24 cellular contexts compared by ENCODE assay signal in the genomic region with DNA sequence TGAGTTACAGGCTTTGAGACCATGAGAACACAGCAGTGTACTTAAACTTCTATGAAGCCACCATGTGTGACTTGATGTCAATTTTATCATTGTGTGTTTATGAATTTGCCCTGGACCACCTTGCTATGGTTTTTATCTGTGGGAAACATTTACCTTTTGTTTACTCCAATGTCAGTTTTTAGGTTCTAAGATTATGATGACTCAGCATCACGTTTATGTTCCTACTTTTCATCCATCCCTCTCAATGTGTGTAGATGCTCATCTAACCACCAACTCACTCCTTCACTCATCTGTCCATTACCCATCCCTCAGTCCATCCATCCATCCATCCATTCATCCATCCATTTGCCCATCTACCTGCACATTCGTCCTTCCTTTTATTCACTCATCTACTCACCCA.
DNase-seq lines count a peak whose midpoint lies in the region; ATAC-seq, FAIRE-seq and TF ChIP-seq lines count a peak whose summit lies in the region.
"Had no signal": no experiment of that assay in that cellular context is flagged by ENCODE, and none has a peak within 500 bp of the region (broad histone marks: within the 10 kb centered on the region; RNA-seq: fewer than 3 reads in every experiment).

No MANE protein-coding gene starts in this region.

- no peak overlapping the region for H3K4me3 Mint-ChIP-seq in activated CD4-positive, alpha-beta T cell treated with anti-CD3 and anti-CD28 coated beads, Interleukin-2, amount 10 ng/mL, durations not matched to agents 7 days and 5 days
- H3K4me3 Mint-ChIP-seq: B cell; CD4-positive, alpha-beta T cell; CD8-positive, alpha-beta T cell had no signal

- no peak overlapping the region for H3K23ac ChIP-seq in H1 (ENCODE audit: insufficient read length)

- H3K23me2 ChIP-seq in H1 (ENCODE audit: low read depth, low read length) = peaks cover 4% of the 10 kb centered on the region; the same call in 1 of the 2 replicates

- no peak overlapping the region for H2BK5ac ChIP-seq in H1 (ENCODE audit: low read depth, low read length)

- H3K27ac Mint-ChIP-seq in activated CD4-positive, alpha-beta T cell treated with anti-CD3 and anti-CD28 coated beads, Interleukin-2, amount 10 ng/mL, durations not matched to agents 7 days and 5 days = no peak overlapping the region
- H3K27ac Mint-ChIP-seq: B cell; CD4-positive, alpha-beta T cell; CD8-positive, alpha-beta T cell had no signal

- TF ChIP-seq EP300 in A549 (IDR thresholded peaks at IDR 0.05) (no peak), K562 (IDR thresholded peaks at IDR 0.05; ENCODE audit: low read length) (no peak), H1 (IDR thresholded peaks at IDR 0.05; ENCODE audit: borderline replicate concordance in 1 of 2, low read depth in 2 of 2, low read length in 2 of 2) (no peak)

- FAIRE-seq in A549 (lab: Jason Lieb, UNC) (no peak), K562 (lab: Jason Lieb, UNC) (no peak), H1 (lab: Jason Lieb, UNC) (no peak)
- FAIRE-seq: A204.1, D721Med, G401.6, GM12891, GM19239 had no signal

- no peak overlapping the region for H2BK120ac ChIP-seq in H1 (replicated peaks; ENCODE audit: low read depth, low read length)

- no peak overlapping the region for H4K5ac ChIP-seq in H1 (ENCODE audit: insufficient read length, low read depth, low read length)

- in situ Hi-C loops in K562 (cut with MboI) = no loop called here

- no peak overlapping the region for H3K4ac ChIP-seq in H1 (replicated peaks; ENCODE audit: insufficient read length, low read depth, low read length)

- 26% methylated on average over 2 of the region's 2 CpGs for WGBS in A549 (ENCODE audit: missing lambda C conversion rate)
- 0% methylated on average over 2 of the region's 2 CpGs for WGBS in K562 (ENCODE audit: insufficient coverage, low coverage, missing lambda C conversion rate)
- 83 to 100% methylated on average over 1 to 2 of the region's 2 CpGs for WGBS in H1 (ENCODE audit: extremely low coverage in 1 of 2, insufficient coverage in 1 of 2, insufficient read length in 1 of 2, insufficient replicate concordance in 2 of 2, low coverage in 1 of 2, low lambda C conversion rate in 2 of 2, missing lambda C conversion rate in 1 of 2), 2 experiments

- DNase-seq in A549 (ENCODE audit: low read depth in 1 of 2, low spot score in 1 of 2) (no peak), K562 (ENCODE audit: extremely low read depth in 1 of 4, low spot score in 3 of 4) (no peak), H1 (ENCODE audit: low read depth in 1 of 2, low spot score in 2 of 2) (no peak), pons (ENCODE audit: low spot score) (no peak), NCI-H128 (lab: John Stamatoyannopoulos, UW; ENCODE audit: unreplicated experiment) (no peak)
- no peak for DNase-seq in activated CD4-positive, alpha-beta T cell treated with anti-CD3 and anti-CD28 coated beads, Interleukin-2, amount 10 ng/mL, durations not matched to agents 7 days and 5 days
- DNase-seq: 8988T; AML-193; Caco-2; Calu3; CD4-positive, alpha-beta T cell; CD8-positive, alpha-beta T cell; DMS79 treated with DMSO at 0.1 percent for 48 hours; GF-D8 had no signal

- no peaks in the 10 kb centered on the region for H3K4me1 Mint-ChIP-seq in activated CD4-positive, alpha-beta T cell treated with anti-CD3 and anti-CD28 coated beads, Interleukin-2, amount 10 ng/mL, durations not matched to agents 7 days and 5 days
- H3K4me1 Mint-ChIP-seq: B cell had no signal

- no peaks in the 10 kb centered on the region; the same call in 2 of the 3 replicates for H3K4me1 ChIP-seq in A549
- no peaks in the 10 kb centered on the region for H3K4me1 ChIP-seq in HEK293 (ENCODE audit: control insufficient read depth, insufficient read depth, low read length)
- no peaks in the 10 kb centered on the region for H3K4me1 ChIP-seq in K562 (replicated peaks in 1 of 2; ENCODE audit: control insufficient read depth in 2 of 2, insufficient read depth in 2 of 2, low read length in 2 of 2)
- no peaks in the 10 kb centered on the region for H3K4me1 ChIP-seq in H1 (replicated peaks in 1 of 4; ENCODE audit: control insufficient read depth in 3 of 4, insufficient read depth in 4 of 4, low read length in 3 of 4)
- H3K4me1 ChIP-seq: BLaER1 treated with 17β-estradiol and CSF1 and Interleukin-3, amounts not matched to agents 10 nM and 100 nM; Caco-2 had no signal

- intact Hi-C loops in K562 (cut with micrococcal nuclease) = no loop called here

- H3K56ac ChIP-seq in H1 (replicated peaks; ENCODE audit: insufficient read length, low read depth, low read length) = peak overlapping the region; percentile 13

- no peak overlapping the region for H2BK12ac ChIP-seq in H1 (ENCODE audit: low read depth, low read length)

- CTCF ChIA-PET in A549 (lab: Yijun Ruan, JAX) (interaction anchor here (1.2 kb wide), 1 partner anchor 13 kb away, joined by 3 read pairs; no protein-coding TSS in a partner anchor), HEK293 (lab: Yijun Ruan, JAX) (no interaction called here), K562 (lab: Yijun Ruan, JAX; ENCODE audit: low intra/inter-chr PET ratio) (no interaction called here), H1 (lab: Charles Lee; ENCODE audit: partially characterized antibody) (no interaction called here)
- CTCF ChIA-PET in activated CD4-positive, alpha-beta T cell treated with anti-CD3 and anti-CD28 coated beads, Interleukin-2, amount 10 ng/mL, durations not matched to agents 7 days and 5 days (lab: Charles Lee) = no interaction called here

- no peaks in the 10 kb centered on the region for H3K9me1 ChIP-seq in K562 (ENCODE audit: control insufficient read depth, insufficient read depth, low read length)

- BruUV-seq in K562 (replicated peaks; lab: Mats Ljungman, UMichigan) = no TSS peak

- no peak overlapping the region for H2AK5ac ChIP-seq in H1 (ENCODE audit: low read depth, low read length)

- H3K79me2 ChIP-seq in K562 (ENCODE audit: control insufficient read depth, insufficient read depth, low read length) (no peaks in the 10 kb centered on the region), H1 (ENCODE audit: control insufficient read depth in 1 of 2, insufficient read depth in 2 of 2, low read length in 2 of 2) (no peaks in the 10 kb centered on the region)

- H3K27me3 ChIP-seq in K562 (ENCODE audit: control insufficient read depth in 2 of 2, insufficient read depth in 2 of 2, low read length in 2 of 2) = no peaks in the 10 kb centered on the region
- no peaks in the 10 kb centered on the region; a peak in 1 of 7 replicates for H3K27me3 ChIP-seq in H1 (replicated peaks in 1 of 4; ENCODE audit: control insufficient read depth in 3 of 4, extremely low read depth in 1 of 4, insufficient read depth in 3 of 4, low read length in 3 of 4)
- H3K27me3 ChIP-seq: BLaER1 treated with 17β-estradiol and CSF1 and Interleukin-3, amounts not matched to agents 10 nM and 100 nM had no signal

- TF ChIP-seq CTCF in A549 (IDR thresholded peaks at IDR 0.05) (no peak), HEK293 (tag by site-specific recombination; IDR thresholded peaks at IDR 0.05) (no peak), K562 (IDR thresholded peaks at IDR 0.05 in 2 of 3, conservative IDR thresholded peaks at IDR 0.05 in 1 of 3; ENCODE audit: insufficient read depth in 2 of 3, low read depth in 1 of 3, low read length in 3 of 3) (no peak), H1 (IDR thresholded peaks at IDR 0.05; ENCODE audit: control extremely low read depth in 1 of 3, insufficient read depth in 1 of 3, low read depth in 1 of 3, low read length in 3 of 3) (no peak)

- no peak overlapping the region for H4K91ac ChIP-seq in H1 (replicated peaks; ENCODE audit: insufficient read length, low read length)

- no peak overlapping the region for H3K9ac ChIP-seq in K562 (ENCODE audit: insufficient read depth in 1 of 2, low read depth in 2 of 2, low read length in 2 of 2)
- no peak overlapping the region for H3K9ac ChIP-seq in H1 (replicated peaks in 1 of 4; ENCODE audit: extremely low read depth in 1 of 4, low read depth in 3 of 4, low read length in 3 of 4)
- H3K9ac ChIP-seq: BLaER1 treated with 17β-estradiol and CSF1 and Interleukin-3, amounts not matched to agents 10 nM and 100 nM had no signal

- no peak for ATAC-seq in A549
- ATAC-seq in K562 = no peak
- no peak for ATAC-seq in HG03196 (IDR thresholded peaks at IDR 0.05; ENCODE audit: unreplicated experiment)
- ATAC-seq: CD8-positive, alpha-beta T cell had no signal

- H3K36me3 ChIP-seq in HEK293 (ENCODE audit: control insufficient read depth in 2 of 2, insufficient read depth in 1 of 2, low read length in 2 of 2) (no peaks in the 10 kb centered on the region), K562 (ENCODE audit: control insufficient read depth, insufficient read depth, low read length) (no peaks in the 10 kb centered on the region), H1 (ENCODE audit: control insufficient read depth in 2 of 4, insufficient read depth in 4 of 4, low read length in 3 of 4) (no peaks in the 10 kb centered on the region)
- H3K36me3 ChIP-seq: BLaER1 treated with 17β-estradiol and CSF1 and Interleukin-3, amounts not matched to agents 10 nM and 100 nM had no signal

- no peak overlapping the region for H3K4me3 ChIP-seq in A549
- no peak overlapping the region for H3K4me3 ChIP-seq in HEK293 (ENCODE audit: low read depth, low read length)
- no peak overlapping the region for H3K4me3 ChIP-seq in K562
- no peak overlapping the region for H3K4me3 ChIP-seq in H1 (ENCODE audit: extremely low read depth in 1 of 4, insufficient read depth in 2 of 4, low read depth in 3 of 4, low read length in 4 of 4)
- H3K4me3 ChIP-seq: BLaER1 treated with 17β-estradiol and CSF1 and Interleukin-3, amounts not matched to agents 10 nM and 100 nM had no signal

- H3K4me2 ChIP-seq in A549 (no peak overlapping the region), K562 (ENCODE audit: insufficient read depth, low read length) (no peak overlapping the region), H1 (ENCODE audit: insufficient read depth in 1 of 2, low read depth in 2 of 2, low read length in 2 of 2) (no peak overlapping the region)
- H3K4me2 ChIP-seq: BLaER1 treated with 17β-estradiol and CSF1 and Interleukin-3, amounts not matched to agents 10 nM and 100 nM had no signal

- TF ChIP-seq POLR2A in A549 (IDR thresholded peaks at IDR 0.05; ENCODE audit: low read length) (no peak), K562 (conservative IDR thresholded peaks at IDR 0.05) (no peak), H1 (IDR thresholded peaks at IDR 0.05; ENCODE audit: control extremely low read depth in 1 of 2, low read depth in 2 of 2, low read length in 2 of 2) (no peak)

- no peaks in the 10 kb centered on the region for H3K36me3 Mint-ChIP-seq in activated CD4-positive, alpha-beta T cell treated with anti-CD3 and anti-CD28 coated beads, Interleukin-2, amount 10 ng/mL, durations not matched to agents 7 days and 5 days (ENCODE audit: low read depth)
- H3K36me3 Mint-ChIP-seq: CD8-positive, alpha-beta T cell had no signal

- no peak overlapping the region for H2BK20ac ChIP-seq in H1 (ENCODE audit: low read length)

- no peak overlapping the region for H3K18ac ChIP-seq in H1 (ENCODE audit: extremely low read depth, low read length)

- H2AFZ ChIP-seq in K562 (ENCODE audit: low read depth, low read length) (no peak overlapping the region), H1 (ENCODE audit: low read length) (no peak overlapping the region)

- POLR2A ChIA-PET in A549 (lab: Yijun Ruan, JAX) = no interaction called here
- POLR2A ChIA-PET in HEK293 (lab: Yijun Ruan, JAX) = no interaction called here
- POLR2A ChIA-PET in K562 (lab: Yijun Ruan, JAX) = no interaction called here
- POLR2A ChIA-PET in H1 (lab: Charles Lee; ENCODE audit: partially characterized antibody) = no interaction called here
- POLR2A ChIA-PET in activated CD4-positive, alpha-beta T cell treated with anti-CD3 and anti-CD28 coated beads, Interleukin-2, amount 10 ng/mL, durations not matched to agents 7 days and 5 days (lab: Charles Lee) = no interaction called here

- H3K14ac ChIP-seq in H1 (ENCODE audit: insufficient read length) = no peak overlapping the region

- H3K9me3 ChIP-seq in A549 = no peaks in the 10 kb centered on the region
- no peaks in the 10 kb centered on the region for H3K9me3 ChIP-seq in HEK293 (ENCODE audit: control insufficient read depth, insufficient read depth, low read depth, low read length)
- no peaks in the 10 kb centered on the region for H3K9me3 ChIP-seq in K562 (replicated peaks; ENCODE audit: control insufficient read depth, insufficient read depth, low read depth, low read length)
- no peaks in the 10 kb centered on the region for H3K9me3 ChIP-seq in H1 (ENCODE audit: insufficient read depth in 2 of 2, low read depth in 1 of 2, low read length in 1 of 2)
- H3K9me3 ChIP-seq: Caco-2 had no signal

- H2BK15ac ChIP-seq in H1 (ENCODE audit: low read length) = no peak overlapping the region

- no peak overlapping the region for H4K8ac ChIP-seq in H1 (ENCODE audit: extremely low read depth, insufficient read depth, low read length)

- H3K27ac ChIP-seq in A549 (no peak overlapping the region), HEK293 (ENCODE audit: extremely low read depth, low read depth, low read length) (no peak overlapping the region), K562 (ENCODE audit: extremely low read depth, low read depth, low read length) (no peak overlapping the region), H1 (ENCODE audit: low read depth, low read length) (no peak overlapping the region)
- H3K27ac ChIP-seq: BLaER1 treated with 17β-estradiol and CSF1 and Interleukin-3, amounts not matched to agents 10 nM and 100 nM; C4-2B had no signal

- H3K9me3 Mint-ChIP-seq in activated CD4-positive, alpha-beta T cell treated with anti-CD3 and anti-CD28 coated beads, Interleukin-2, amount 10 ng/mL, durations not matched to agents 7 days and 5 days = no peaks in the 10 kb centered on the region
- H3K9me3 Mint-ChIP-seq: CD4-positive, alpha-beta T cell; CD8-positive, alpha-beta T cell had no signal

- no peaks in the 10 kb centered on the region for H3K27me3 Mint-ChIP-seq in activated CD4-positive, alpha-beta T cell treated with anti-CD3 and anti-CD28 coated beads, Interleukin-2, amount 10 ng/mL, durations not matched to agents 7 days and 5 days
- H3K27me3 Mint-ChIP-seq: CD4-positive, alpha-beta T cell had no signal

- H4K20me1 ChIP-seq in K562 (replicated peaks; ENCODE audit: control insufficient read depth, insufficient read depth, low read length) (no peaks in the 10 kb centered on the region), H1 (replicated peaks in 1 of 2; ENCODE audit: control insufficient read depth in 1 of 2, insufficient read depth in 2 of 2, low read length in 2 of 2) (no peaks in the 10 kb centered on the region)
- H4K20me1 ChIP-seq: BLaER1 treated with 17β-estradiol and CSF1 and Interleukin-3, amounts not matched to agents 10 nM and 100 nM had no signal

- H3K79me1 ChIP-seq in H1 (ENCODE audit: low read depth, low read length) = no peaks in the 10 kb centered on the region

- TF ChIP-seq RAD21 in A549 (conservative IDR thresholded peaks at IDR 0.05 in 1 of 2, IDR thresholded peaks at IDR 0.05 in 1 of 2) (no peak), K562 (CRISPR knock-in tag; conservative IDR thresholded peaks at IDR 0.05 in 1 of 2, IDR thresholded peaks at IDR 0.05 in 1 of 2) (no peak), H1 (IDR thresholded peaks at IDR 0.05 in 1 of 2, conservative IDR thresholded peaks at IDR 0.05 in 1 of 2; ENCODE audit: low read depth in 2 of 2, low read length in 2 of 2) (no peak)
